Comparison of ENCODE assay signal across 21 cellular contexts in the genomic region with DNA sequence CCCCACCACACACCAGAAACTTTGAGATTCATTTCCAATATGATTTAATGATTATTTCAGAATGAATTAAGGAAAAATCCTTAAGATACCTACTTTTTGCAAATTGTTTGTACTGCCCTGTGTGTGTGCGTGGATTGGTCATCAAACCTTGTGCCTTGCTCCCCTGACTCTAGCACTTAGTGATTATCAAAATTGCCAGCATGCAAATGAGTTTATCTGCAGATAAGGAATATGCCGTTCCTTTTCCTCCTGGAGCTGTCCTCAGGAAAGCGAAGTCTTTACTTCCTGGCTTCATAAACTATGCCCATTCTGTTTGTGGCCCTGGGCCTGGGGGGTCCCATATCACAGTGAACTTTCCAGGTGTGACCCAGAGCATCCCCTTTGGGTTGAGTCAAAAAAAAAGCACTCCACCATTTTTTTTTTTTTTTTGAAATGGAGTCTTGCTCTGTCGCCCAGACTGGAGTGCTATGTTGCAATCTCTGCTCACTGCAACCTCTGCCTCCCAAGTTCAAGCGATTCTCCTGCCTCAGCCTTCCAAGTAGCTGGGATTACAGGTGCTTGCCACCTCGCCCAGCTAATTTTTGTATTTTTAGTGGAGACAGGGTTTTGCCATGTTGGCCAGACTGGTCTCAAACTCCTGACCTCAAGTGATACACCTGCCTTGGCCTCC.
"Had no signal": no experiment of that assay in that cellular context is flagged by ENCODE, and none has a peak within 500 bp of the region (broad histone marks: within the 10 kb centered on the region; RNA-seq: fewer than 3 reads in every experiment).

No MANE protein-coding gene starts in this region.

- H3K9ac ChIP-seq: parathyroid adenoma had no signal

- H3K9me3 Mint-ChIP-seq: activated CD4-positive, alpha-beta T cell treated with anti-CD3 and anti-CD28 coated beads, Interleukin-2, amount 10 ng/mL, durations not matched to agents 7 days and 5 days; activated T-cell treated with anti-CD3 and anti-CD28 coated beads, Interleukin-2, amount 50 U/mL, for 72 hours; natural killer cell treated with Interleukin-12 subunit alpha and Interleukin-12 subunit beta and Interleukin-15 and Interleukin-18, amount 100 ng/mL, for 72 hours had no signal

- DNase-seq: activated CD4-positive, alpha-beta T cell treated with anti-CD3 and anti-CD28 coated beads, Interleukin-2, amount 10 ng/mL, durations not matched to agents 7 days and 5 days; activated CD8-positive, alpha-beta memory T cell treated with anti-CD3 and anti-CD28 coated beads, Interleukin-2, amount 50 U/mL, for 4 hours; activated CD8-positive, alpha-beta T cell treated with anti-CD3 and anti-CD28 coated beads, Interleukin-2, amount 10 ng/mL, durations not matched to agents 7 days and 5 days; activated effector memory CD4-positive, alpha-beta T cell treated with anti-CD3 and anti-CD28 coated beads, Interleukin-2, amount 50 U/mL, for 16 hours; activated naive CD4-positive, alpha-beta T cell treated with anti-CD3 and anti-CD28 coated beads, Interleukin-2, amount 50 U/mL, for 16 hours; activated T-cell treated with anti-CD3 and anti-CD28 coated beads, Interleukin-2, amount 50 U/mL, for 72 hours; effector CD4-positive, alpha-beta T cell; heart right ventricle; sigmoid colon; stimulated activated CD4-positive, alpha-beta T cell treated with anti-CD3 and anti-CD28 coated beads, Interleukin-4, amount 100 ng/mL, for 4 hours; stimulated activated naive CD4-positive, alpha-beta T cell; T1000; uterus had no signal

- H3K4me3 ChIP-seq: breast epithelium, coronary artery, esophagus muscularis mucosa, heart right ventricle, sigmoid colon, spleen, tibial nerve, uterus had no signal

- H3K4me1 ChIP-seq: breast epithelium, uterus had no signal

- H3K27me3 ChIP-seq: breast epithelium, esophagus muscularis mucosa, heart right ventricle, sigmoid colon, spleen, tibial nerve, uterus had no signal

- H3K36me3 ChIP-seq: breast epithelium, heart right ventricle, sigmoid colon, spleen, uterus had no signal

- H3K36me3 Mint-ChIP-seq: natural killer cell treated with Interleukin-12 subunit alpha and Interleukin-12 subunit beta and Interleukin-15 and Interleukin-18, amount 100 ng/mL, for 72 hours had no signal

- H3K9me3 ChIP-seq: breast epithelium, esophagus muscularis mucosa, heart right ventricle, sigmoid colon, spleen, tibial nerve, uterus had no signal

- H2AFZ ChIP-seq: parathyroid adenoma had no signal

- H3K27ac Mint-ChIP-seq: activated CD4-positive, alpha-beta T cell treated with anti-CD3 and anti-CD28 coated beads, Interleukin-2, amount 10 ng/mL, durations not matched to agents 7 days and 5 days; activated CD8-positive, alpha-beta T cell treated with anti-CD3 and anti-CD28 coated beads, Interleukin-2, amount 10 ng/mL, durations not matched to agents 7 days and 5 days; activated T-cell treated with anti-CD3 and anti-CD28 coated beads, Interleukin-2, amount 50 U/mL, for 72 hours; natural killer cell treated with Interleukin-12 subunit alpha and Interleukin-12 subunit beta and Interleukin-15 and Interleukin-18, amount 100 ng/mL, for 72 hours had no signal

- ATAC-seq: activated CD8-positive, alpha-beta T cell treated with anti-CD3 and anti-CD28 coated beads, Interleukin-2, amount 10 ng/mL, durations not matched to agents 7 days and 5 days; activated T-cell treated with anti-CD3 and anti-CD28 coated beads, Interleukin-2, amount 50 U/mL, for 72 hours; heart right ventricle; natural killer cell treated with Interleukin-12 subunit alpha and Interleukin-12 subunit beta and Interleukin-15 and Interleukin-18, amount 100 ng/mL, for 72 hours had no signal

- H3K4me3 Mint-ChIP-seq: activated CD4-positive, alpha-beta T cell treated with anti-CD3 and anti-CD28 coated beads, Interleukin-2, amount 10 ng/mL, durations not matched to agents 7 days and 5 days; activated CD8-positive, alpha-beta T cell treated with anti-CD3 and anti-CD28 coated beads, Interleukin-2, amount 10 ng/mL, durations not matched to agents 7 days and 5 days; activated T-cell treated with anti-CD3 and anti-CD28 coated beads, Interleukin-2, amount 50 U/mL, for 72 hours; natural killer cell treated with Interleukin-12 subunit alpha and Interleukin-12 subunit beta and Interleukin-15 and Interleukin-18, amount 100 ng/mL, for 72 hours had no signal

- H3K27ac ChIP-seq: breast epithelium, coronary artery, esophagus muscularis mucosa, heart right ventricle, parathyroid adenoma, sigmoid colon, spleen, tibial nerve, uterus had no signal

- FAIRE-seq: astrocyte had no signal

- H3K27me3 Mint-ChIP-seq: activated CD4-positive, alpha-beta T cell treated with anti-CD3 and anti-CD28 coated beads, Interleukin-2, amount 10 ng/mL, durations not matched to agents 7 days and 5 days; natural killer cell treated with Interleukin-12 subunit alpha and Interleukin-12 subunit beta and Interleukin-15 and Interleukin-18, amount 100 ng/mL, for 72 hours had no signal

- H3K79me2 ChIP-seq: parathyroid adenoma had no signal

- H3K4me1 Mint-ChIP-seq: activated CD4-positive, alpha-beta T cell treated with anti-CD3 and anti-CD28 coated beads, Interleukin-2, amount 10 ng/mL, durations not matched to agents 7 days and 5 days had no signal
